19 cellular contexts compared by ENCODE assay signal in the genomic region with DNA sequence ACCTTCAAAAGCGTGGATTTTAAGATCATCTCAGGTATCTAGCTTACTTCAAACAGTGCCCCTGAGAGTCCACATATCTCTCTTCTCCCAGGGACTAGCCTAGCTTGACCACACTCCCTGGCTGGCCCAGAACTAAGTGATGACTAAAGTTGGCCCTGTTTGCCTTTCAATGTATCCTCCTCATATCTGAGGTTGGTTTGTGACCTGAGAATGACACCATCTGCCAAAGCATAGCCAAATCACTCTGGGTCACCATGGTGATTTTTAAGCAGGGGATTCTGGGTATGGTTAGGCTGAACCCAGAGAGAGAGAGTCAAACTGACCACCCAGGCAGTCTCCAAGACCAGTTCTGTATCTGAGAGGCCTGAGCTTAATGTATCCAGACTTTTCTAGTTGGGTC. TPM values are rescaled to one million over a fixed set of nuclear protein-coding genes. Genes with fewer than 3 reads are reported as not detected.
DNase-seq lines count a peak whose midpoint lies in the region; ATAC-seq, FAIRE-seq and TF ChIP-seq lines count a peak whose summit lies in the region.
"Had no signal": no experiment of that assay in that cellular context is flagged by ENCODE, and none has a peak within 500 bp of the region (broad histone marks: within the 10 kb centered on the region; RNA-seq: fewer than 3 reads in every experiment).

No MANE protein-coding gene starts in this region.

- no peaks in the 10 kb centered on the region for H4K20me1 ChIP-seq in HepG2 (ENCODE audit: insufficient read depth, low read length)

- peaks cover 0 to 12% (median 5%) of the 10 kb centered on the region in 4 donors for H3K4me1 ChIP-seq in sigmoid colon
- H3K4me1 ChIP-seq in HepG2 (ENCODE audit: insufficient read depth, low read length) = no peaks in the 10 kb centered on the region
- H3K4me1 ChIP-seq: Caco-2, lower lobe of right lung, thyroid gland had no signal

- H3K9ac ChIP-seq in HepG2 (ENCODE audit: insufficient read depth, low read depth, low read length) = no peak overlapping the region
- H3K9ac ChIP-seq: SK-N-SH had no signal

- TF ChIP-seq CTCF in astrocyte of the spinal cord (IDR thresholded peaks at IDR 0.05; ENCODE audit: low read depth, low read length) (no peak), sigmoid colon (IDR thresholded peaks at IDR 0.05) (no peak), HepG2 (CRISPR knock-in tag; IDR thresholded peaks at IDR 0.05) (no peak)

- no peaks in the 10 kb centered on the region for H3K79me2 ChIP-seq in HepG2 (ENCODE audit: insufficient read depth, low read length)

- TF ChIP-seq POLR2A in sigmoid colon (IDR thresholded peaks at IDR 0.05) (no peak), HepG2 (IDR thresholded peaks at IDR 0.05; ENCODE audit: insufficient read depth in 1 of 2, low read depth in 2 of 2, low read length in 2 of 2) (no peak)

- H3K36me3 ChIP-seq in sigmoid colon = no peaks in the 10 kb centered on the region
- H3K36me3 ChIP-seq in HepG2 (replicated peaks in 1 of 2; ENCODE audit: control insufficient read depth in 1 of 2, insufficient read depth in 2 of 2, low read length in 2 of 2) = no peaks in the 10 kb centered on the region
- H3K36me3 ChIP-seq: ascending aorta, lower lobe of right lung, thyroid gland had no signal

- H3K9me3 ChIP-seq in sigmoid colon (no peaks in the 10 kb centered on the region), HepG2 (ENCODE audit: low read length) (no peaks in the 10 kb centered on the region)
- H3K9me3 ChIP-seq: ascending aorta, Caco-2, lower lobe of right lung, SK-N-SH, thyroid gland had no signal

- TF ChIP-seq EP300 in sigmoid colon (IDR thresholded peaks at IDR 0.05) = no peak
- no peak for TF ChIP-seq EP300 in HepG2 (IDR thresholded peaks at IDR 0.05; ENCODE audit: low read depth in 2 of 2, low read length in 2 of 2)
- TF ChIP-seq EP300 in HepG2 (CRISPR knock-in tag; IDR thresholded peaks at IDR 0.05; ENCODE audit: borderline replicate concordance) = no peak

- H3K27me3 ChIP-seq in sigmoid colon (no peaks in the 10 kb centered on the region), HepG2 (ENCODE audit: control insufficient read depth in 1 of 2, insufficient read depth in 2 of 2, low read length in 2 of 2) (no peaks in the 10 kb centered on the region)
- H3K27me3 ChIP-seq: ascending aorta, thyroid gland had no signal

- POLR2A ChIA-PET in HepG2 (lab: Yijun Ruan, JAX) = no interaction called here

- peak; percentile 8 for DNase-seq in DMS 273 (lab: John Stamatoyannopoulos, UW; ENCODE audit: unreplicated experiment)
- DNase-seq in DMS 273 treated with DMSO at 0.1 percent for 48 hours (lab: John Stamatoyannopoulos, UW) = no peak
- DNase-seq in HT1080 (ENCODE audit: low read depth) = peak; percentile 41
- DNase-seq in astrocyte of the spinal cord (ENCODE audit: low read depth, low spot score) = peak; percentile 66
- no peak for DNase-seq in sigmoid colon
- DNase-seq in SKM-1 treated with dmso at 0.1 percent for 144 hours (lab: John Stamatoyannopoulos, UW; ENCODE audit: unreplicated experiment) = no peak
- DNase-seq in HepG2 (ENCODE audit: low spot score) = no peak
- DNase-seq: 8988T; activated CD8-positive, alpha-beta memory T cell treated with anti-CD3 and anti-CD28 coated beads for 24 hours; activated effector memory CD4-positive, alpha-beta T cell treated with anti-CD3 and anti-CD28 coated beads, Interleukin-2, amount 50 U/mL, for 16 hours; Caco-2; lower lobe of right lung; NCI-H1092 treated with DMSO at 0.1 percent for 48 hours; retina; SK-N-SH; stimulated activated CD4-positive, alpha-beta T cell treated with anti-CD3 and anti-CD28 coated beads, Interleukin-1b, Interleukin-23, amount 100 ng/mL, for 48 hours; thyroid gland had no signal

- CTCF ChIA-PET in HepG2 (lab: Yijun Ruan, JAX; ENCODE audit: low intra/inter-chr PET ratio, low total read pairs) = no interaction called here

- H2AFZ ChIP-seq in HepG2 (ENCODE audit: low read length) = no peak overlapping the region

- ATAC-seq in HG02970 (IDR thresholded peaks at IDR 0.05; ENCODE audit: low FRiP score, unreplicated experiment) (no peak), HepG2 (no peak)
- ATAC-seq: lower lobe of right lung had no signal

- intact Hi-C loops in sigmoid colon (cut with DNase I) = no loop called here
- intact Hi-C loops in HepG2 (cut with micrococcal nuclease; ENCODE audit: unreplicated experiment) = no loop called here

- H3K4me2 ChIP-seq in HepG2 (ENCODE audit: low read depth, low read length) = no peak overlapping the region
- H3K4me2 ChIP-seq: SK-N-SH had no signal

- no peak for FAIRE-seq in HepG2 (lab: Jason Lieb, UNC)

- TF ChIP-seq RAD21 in HepG2 (CRISPR knock-in tag; IDR thresholded peaks at IDR 0.05) = no peak

- WGBS in sigmoid colon, 2 donors = 69 to 89% methylated on average over 1 of the region's 1 CpG
- 86% methylated on average over 1 of the region's 1 CpG for WGBS in HepG2 (ENCODE audit: low lambda C conversion rate)

- H3K4me3 ChIP-seq in astrocyte of the spinal cord (ENCODE audit: low read depth, low read length) (no peak overlapping the region), sigmoid colon (no peak overlapping the region), HepG2 (replicated peaks in 1 of 3; ENCODE audit: insufficient read depth in 1 of 3, low read depth in 2 of 3, low read length in 3 of 3) (no peak overlapping the region)
- H3K4me3 ChIP-seq: ascending aorta, lower lobe of right lung, thyroid gland had no signal

- BruUV-seq in HepG2 (replicated peaks; lab: Mats Ljungman, UMichigan) = no TSS peak

- H3K27ac ChIP-seq in sigmoid colon (no peak overlapping the region), HepG2 (ENCODE audit: extremely low read length, insufficient read depth, low read length) (no peak overlapping the region)
- H3K27ac ChIP-seq: ascending aorta, lower lobe of right lung, thyroid gland had no signal

- in situ Hi-C loops in astrocyte of the spinal cord (cut with HindIII; ENCODE audit: low sequenced_read_pairs) (no loop called here), HepG2 (cut with HindIII; ENCODE audit: extremely low pct_ligation_motif_present, low pct_unique_long_range_greater_than_20kb) (no loop called here)

TF ChIP-seq in HepG2, 621 proteins besides CTCF, POLR2A, EP300 and RAD21 (continues in another document):
- TF ChIP-seq CBFB (CRISPR knock-in tag; IDR thresholded peaks at IDR 0.05) (no peak), CHD4 (IDR thresholded peaks at IDR 0.05; ENCODE audit: borderline replicate concordance, low read length) (no peak), ZNF264 (CRISPR knock-in tag; IDR thresholded peaks at IDR 0.05) (no peak), ZFX (CRISPR knock-in tag; IDR thresholded peaks at IDR 0.05; ENCODE audit: low read depth) (no peak), TAF15 (IDR thresholded peaks at IDR 0.05; ENCODE audit: low read depth, low read length, poor library complexity, severe bottlenecking) (no peak), ZNF652 (CRISPR knock-in tag; IDR thresholded peaks at IDR 0.05; ENCODE audit: borderline replicate concordance, low read depth) (no peak)
- TF ChIP-seq, protein P1, sequence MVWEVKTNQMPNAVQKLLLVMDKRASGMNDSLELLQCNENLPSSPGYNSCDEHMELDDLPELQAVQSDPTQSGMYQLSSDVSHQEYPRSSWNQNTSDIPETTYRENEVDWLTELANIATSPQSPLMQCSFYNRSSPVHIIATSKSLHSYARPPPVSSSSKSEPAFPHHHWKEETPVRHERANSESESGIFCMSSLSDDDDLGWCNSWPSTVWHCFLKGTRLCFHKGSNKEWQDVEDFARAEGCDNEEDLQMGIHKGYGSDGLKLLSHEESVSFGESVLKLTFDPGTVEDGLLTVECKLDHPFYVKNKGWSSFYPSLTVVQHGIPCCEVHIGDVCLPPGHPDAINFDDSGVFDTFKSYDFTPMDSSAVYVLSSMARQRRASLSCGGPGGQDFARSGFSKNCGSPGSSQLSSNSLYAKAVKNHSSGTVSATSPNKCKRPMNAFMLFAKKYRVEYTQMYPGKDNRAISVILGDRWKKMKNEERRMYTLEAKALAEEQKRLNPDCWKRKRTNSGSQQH (CRISPR knock-in tag; IDR thresholded peaks at IDR 0.05; ENCODE audit: low read depth) = no peak

RNA-seq across cellular contexts. Expression of a gene that starts 16.2 kb away (rescaled TPM):
- not detected in 2 replicates for total RNA-seq in HT1080 (2014; rRNA removed; shearing (Covaris generic))
- polyA plus RNA-seq in HT1080 (2015; cell fraction: cytosol; rRNA removed) = 0.47 and 0.78 TPM in 2 replicates
- polyA plus RNA-seq in HT1080 (2015; cell fraction: nucleus; rRNA removed) = 1.2 and 1.5 TPM in 2 replicates
- 1 to 10 TPM; 1.1 to 2.2 (median 1.2) TPM for total RNA-seq in sigmoid colon
- under 1 TPM in 1 of 3 donors, not detected in 2; 0.23 TPM for polyA plus RNA-seq in sigmoid colon
- total RNA-seq in HepG2 (2016; rRNA removed; fragmentation: Illumina TruSeq; extraction: Trizol) = 5.5 and 9.6 TPM in 2 replicates
- 0.81 and 1.2 TPM in 2 replicates for total RNA-seq in HepG2 (2016; cell fraction: cytosol; rRNA removed; fragmentation: Illumina TruSeq; extraction: Trizol; ENCODE audit: low read depth)
- total RNA-seq in HepG2 (2016; cell fraction: insoluble cytoplasmic fraction; rRNA removed; fragmentation: Illumina TruSeq; extraction: Trizol) = 5.0 and 9.2 TPM in 2 replicates
- total RNA-seq in HepG2 (2016; cell fraction: membrane; rRNA removed; fragmentation: Illumina TruSeq; extraction: Trizol) = 3.4 and 3.6 TPM in 2 replicates
- 19.4 and 22.4 TPM in 2 replicates for total RNA-seq in HepG2 (2016; cell fraction: nucleus; rRNA removed; fragmentation: Illumina TruSeq; extraction: Trizol)
- polyA plus RNA-seq in HepG2 (2011; rRNA removed) = 4.3 and 4.8 TPM in 2 replicates
- polyA plus RNA-seq in HepG2 (2011; cell fraction: cytosol; rRNA removed) = 2.7 and 3.2 TPM in 2 replicates
- polyA plus RNA-seq in HepG2 (2011; cell fraction: nucleus; rRNA removed) = 2.7 and 4.0 TPM in 2 replicates
- 1.3 and 2.5 TPM in 2 replicates for polyA plus RNA-seq in HepG2 (2012)
- polyA plus RNA-seq in HepG2 (2016; cell fraction: cytosol; fragmentation: Illumina TruSeq; extraction: Trizol; ENCODE audit: low read depth) = 0.76 and 0.93 TPM in 2 replicates
- polyA plus RNA-seq in HepG2 (2016; cell fraction: insoluble cytoplasmic fraction; fragmentation: Illumina TruSeq; extraction: Trizol; ENCODE audit: low read depth) = 5.6 and 7.5 TPM in 2 replicates
- 2.3 and 2.6 TPM in 2 replicates for polyA plus RNA-seq in HepG2 (2016; cell fraction: membrane; fragmentation: Illumina TruSeq; extraction: Trizol; ENCODE audit: low read depth)
- 27.9 and 28.1 TPM in 2 replicates for polyA plus RNA-seq in HepG2 (2016; cell fraction: nucleus; fragmentation: Illumina TruSeq; extraction: Trizol; ENCODE audit: insufficient read depth, low read depth)
- polyA minus RNA-seq in HepG2 (2011; rRNA and poly(A)+ RNA removed; ENCODE audit: low replicate concordance) = 9.6 TPM in 1 of 2 replicates, not detected in the other
- 3.3 and 3.5 TPM in 2 replicates for polyA minus RNA-seq in HepG2 (2011; cell fraction: cytosol; rRNA and poly(A)+ RNA removed)
- 6.7 and 7.7 TPM in 2 replicates for polyA minus RNA-seq in HepG2 (2011; cell fraction: nucleus; rRNA and poly(A)+ RNA removed)
- total RNA-seq: ascending aorta, Caco-2 had no signal

Comparison
In these comparisons a context has a peak if more than half of its experiments do, and no peak if none do; other contexts are left out.
1. DNase-seq: peak in DMS 273 (single experiment), HT1080 (single experiment) and astrocyte of the spinal cord (single experiment); none in DMS 273 treated with DMSO at 0.1 percent for 48 hours (single experiment), sigmoid colon (single experiment), SKM-1 treated with dmso at 0.1 percent for 144 hours (single experiment) and HepG2 (single experiment).